ENCODE assay signal across 8 cellular contexts in genomic region chr19:30227071-30227621, GRCh38.
DNase-seq lines count a peak whose midpoint lies in the region; TF ChIP-seq lines count a peak whose summit lies in the region.

No MANE protein-coding gene starts in this region.

- H3K9me3 ChIP-seq in SJSA1 (replicated peaks) (no peaks in the 10 kb centered on the region), prostate gland (no peaks in the 10 kb centered on the region)

- intact Hi-C loops in prostate gland (cut with DNase I) = loop anchor here (2.0 to 10.0 kb wide), 2 partner anchors 178 to 420 kb away; no protein-coding TSS in a partner anchor

- TF ChIP-seq CTCF in fibroblast of villous mesenchyme (IDR thresholded peaks at IDR 0.05; ENCODE audit: insufficient read depth, low read depth, low read length) = no peak
- TF ChIP-seq CTCF in prostate gland (IDR thresholded peaks at IDR 0.05) = no peak

- TF ChIP-seq POLR2A in prostate gland (IDR thresholded peaks at IDR 0.05) = no peak

- under 1% methylated on average over 27 of the region's 32 CpGs for WGBS in prostate gland

- peaks cover 69% of the 10 kb centered on the region for H3K27me3 ChIP-seq in SJSA1 (replicated peaks)
- H3K27me3 ChIP-seq in prostate gland (replicated peaks; ENCODE audit: insufficient read depth) = peaks cover 13% of the 10 kb centered on the region

- H3K4me3 ChIP-seq in SJSA1 (peak overlapping the region; percentile 54), fibroblast of villous mesenchyme (ENCODE audit: low read depth, low read length) (peak overlapping the region; percentile 53), prostate gland (peak overlapping the region; percentile 45 to 52)

- H3K27ac ChIP-seq in SJSA1 (no peak overlapping the region), prostate gland (peak overlapping the region in 1 of 2 donors; percentile 42)

- H3K36me3 ChIP-seq in SJSA1 (no peaks in the 10 kb centered on the region), prostate gland (no peaks in the 10 kb centered on the region)

- peak; percentile 73 for DNase-seq in NCI-H2171 treated with DMSO at 0.1 percent for 48 hours (lab: John Stamatoyannopoulos, UW)
- DNase-seq in NCI-H2171 (lab: John Stamatoyannopoulos, UW) = no peak
- DNase-seq in SJSA1 (ENCODE audit: low read depth in 1 of 2, low spot score in 2 of 2) = peak in 1 of 2 experiments; percentile 26
- peak; percentile 2 for DNase-seq in fibroblast of villous mesenchyme (ENCODE audit: low read depth)
- DNase-seq in prostate gland (ENCODE audit: low spot score) = no peak
- no peak for DNase-seq in NCI-H2107 (lab: John Stamatoyannopoulos, UW)
- no peak for DNase-seq in NCI-H128 (lab: John Stamatoyannopoulos, UW; ENCODE audit: unreplicated experiment)
- DNase-seq in medulla oblongata (ENCODE audit: extremely low spot score) = no peak

- H3K4me1 ChIP-seq in SJSA1 (replicated peaks) = peaks cover 23% of the 10 kb centered on the region
- H3K4me1 ChIP-seq in prostate gland (replicated peaks) = peaks cover 11% of the 10 kb centered on the region

Comparison
In these comparisons a context has a peak if more than half of its experiments do, and no peak if none do; other contexts are left out.
1. DNase-seq: peak in NCI-H2171 treated with DMSO at 0.1 percent for 48 hours (single experiment) and fibroblast of villous mesenchyme (single experiment); none in NCI-H2171 (single experiment), prostate gland (single experiment), NCI-H2107 (single experiment), NCI-H128 (single experiment) and medulla oblongata (single experiment).
2. Peak in every context shown above with its lines, with median percentiles within 50 percentile points of each other: H3K4me3 ChIP-seq.